Comparison of ENCODE assay signal across 12 cellular contexts in the genomic region with DNA sequence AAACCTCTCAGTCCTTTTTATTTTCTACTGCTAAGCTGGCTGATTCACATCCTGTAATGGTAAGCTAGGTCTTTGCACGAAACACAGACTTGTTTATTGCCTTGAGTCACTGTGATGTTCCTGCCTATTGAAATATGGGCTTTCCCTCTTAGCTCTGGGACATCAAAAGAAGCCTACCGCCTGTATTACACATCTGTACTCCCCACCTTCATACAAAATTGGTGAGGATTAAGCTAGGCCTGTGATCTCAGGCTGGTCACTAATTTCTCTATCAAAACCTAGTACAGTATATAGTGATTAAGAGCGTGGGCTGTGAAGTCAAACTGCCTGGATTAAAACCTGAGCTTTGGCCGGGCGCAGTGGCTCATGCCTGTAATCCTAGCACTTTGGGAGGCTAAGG.
DNase-seq lines count a peak whose midpoint lies in the region; ATAC-seq, FAIRE-seq and TF ChIP-seq lines count a peak whose summit lies in the region.
"Had no signal": no experiment of that assay in that cellular context is flagged by ENCODE, and none has a peak within 500 bp of the region (broad histone marks: within the 10 kb centered on the region; RNA-seq: fewer than 3 reads in every experiment).

No MANE protein-coding gene starts in this region.

- H2AFZ ChIP-seq in keratinocyte (ENCODE audit: control insufficient read depth, low read length) (no peak overlapping the region), GM23338 (no peak overlapping the region)

- POLR2A ChIA-PET in activated CD4-positive, alpha-beta memory T cell treated with anti-CD3 and anti-CD28 coated beads for 36 hours (lab: Charles Lee), result no interaction called here

- H3K9me1 ChIP-seq in keratinocyte (ENCODE audit: control insufficient read depth, extremely low read depth, insufficient read depth, low read length), result no peaks in the 10 kb centered on the region

- H3K9me3 ChIP-seq in keratinocyte (ENCODE audit: control insufficient read depth, low read depth, low read length) (no peaks in the 10 kb centered on the region), thyroid gland (no peaks in the 10 kb centered on the region)
- H3K9me3 ChIP-seq: lower lobe of right lung had no signal

- H3K4me1 Mint-ChIP-seq in activated T-helper 17 cell treated with anti-CD3 and anti-CD28 coated beads, Interleukin-2, amount 50 U/mL, for 72 hours, result no peaks in the 10 kb centered on the region
- H3K4me1 Mint-ChIP-seq in GM23338, result peaks cover 54% of the 10 kb centered on the region
- H3K4me1 Mint-ChIP-seq in activated CD4-positive, alpha-beta memory T cell treated with anti-CD3 and anti-CD28 coated beads for 36 hours (ENCODE audit: low read depth), result no peaks in the 10 kb centered on the region

- TF ChIP-seq CTCF in keratinocyte (optimal IDR thresholded peaks at IDR 0.05 in 1 of 3, IDR thresholded peaks at IDR 0.05 in 1 of 3, conservative IDR thresholded peaks at IDR 0.05 in 1 of 3; ENCODE audit: extremely low read depth in 1 of 3, insufficient read depth in 2 of 3, low read length in 3 of 3), result no peak
- TF ChIP-seq CTCF in GM23338 (conservative IDR thresholded peaks at IDR 0.05; ENCODE audit: low read depth in 2 of 2), result no peak
- TF ChIP-seq CTCF in thyroid gland (IDR thresholded peaks at IDR 0.05), result no peak

- H3K36me3 ChIP-seq in keratinocyte (ENCODE audit: control insufficient read depth in 2 of 2, extremely low read depth in 1 of 2, insufficient read depth in 2 of 2, low read length in 2 of 2) (no peaks in the 10 kb centered on the region), GM23338 (ENCODE audit: insufficient read depth) (no peaks in the 10 kb centered on the region), thyroid gland (no peaks in the 10 kb centered on the region)
- H3K36me3 ChIP-seq: lower lobe of right lung had no signal

- no peaks in the 10 kb centered on the region for H3K36me3 Mint-ChIP-seq in activated T-helper 17 cell treated with anti-CD3 and anti-CD28 coated beads, Interleukin-2, amount 50 U/mL, for 72 hours (ENCODE audit: low read depth)
- H3K36me3 Mint-ChIP-seq in GM23338 (ENCODE audit: low read depth), result peaks cover 8% of the 10 kb centered on the region; the same call in 2 of the 3 replicates
- no peaks in the 10 kb centered on the region for H3K36me3 Mint-ChIP-seq in activated CD4-positive, alpha-beta memory T cell treated with anti-CD3 and anti-CD28 coated beads for 36 hours

- H3K4me3 ChIP-seq in keratinocyte (ENCODE audit: control insufficient read depth in 2 of 3, extremely low read depth in 1 of 3, insufficient read depth in 2 of 3, low read depth in 1 of 3, low read length in 3 of 3) (no peak overlapping the region), GM23338 (no peak overlapping the region), thyroid gland (replicated peaks in 1 of 3) (no peak overlapping the region)
- H3K4me3 ChIP-seq: K562, lower lobe of right lung had no signal

- H3K9me3 Mint-ChIP-seq in activated T-helper 17 cell treated with anti-CD3 and anti-CD28 coated beads, Interleukin-2, amount 50 U/mL, for 72 hours, result no peaks in the 10 kb centered on the region
- peaks cover 4% of the 10 kb centered on the region; the same call in 1 of the 3 replicates for H3K9me3 Mint-ChIP-seq in GM23338
- H3K9me3 Mint-ChIP-seq in activated CD4-positive, alpha-beta memory T cell treated with anti-CD3 and anti-CD28 coated beads for 36 hours, result no peaks in the 10 kb centered on the region

- peak; percentile 58 for DNase-seq in ACHN
- peak; percentile 88 for DNase-seq in HCEC 1CT
- DNase-seq in keratinocyte (ENCODE audit: low read depth, low spot score), result peak; percentile 46
- DNase-seq in G401 (ENCODE audit: low spot score), result no peak
- no peak for DNase-seq in GM23338 (ENCODE audit: low spot score)
- DNase-seq in thyroid gland, result no peak
- no peak for DNase-seq in activated CD4-positive, alpha-beta memory T cell treated with anti-CD3 and anti-CD28 coated beads for 36 hours
- DNase-seq: activated CD4-positive, CD25-positive, alpha-beta regulatory T cell; lower lobe of right lung; NCI-H2171 had no signal

- intact Hi-C loops in thyroid gland (cut with DNase I), result no loop called here
- intact Hi-C loops in activated CD4-positive, alpha-beta memory T cell treated with anti-CD3 and anti-CD28 coated beads for 36 hours (cut with micrococcal nuclease), result no loop called here

- H3K4me2 ChIP-seq in keratinocyte (ENCODE audit: control insufficient read depth, extremely low read depth, insufficient read depth, low read depth, low read length) (peak overlapping the region; percentile 69), GM23338 (no peak overlapping the region)

- peak; percentile 87 for FAIRE-seq in keratinocyte (lab: Jason Lieb, UNC)
- FAIRE-seq: K562 had no signal

- in situ Hi-C loops in ACHN (cut with HindIII; ENCODE audit: low pct_ligation_motif_present, low pct_unique_long_range_greater_than_20kb, low sequenced_read_pairs) (no loop called here), G401 (cut with HindIII; ENCODE audit: low sequenced_read_pairs) (loop anchor here (25.0 kb wide), 1 partner anchor 112 kb away; no protein-coding TSS in a partner anchor)

- H3K27me3 Mint-ChIP-seq in activated T-helper 17 cell treated with anti-CD3 and anti-CD28 coated beads, Interleukin-2, amount 50 U/mL, for 72 hours, result peaks cover 7% of the 10 kb centered on the region
- H3K27me3 Mint-ChIP-seq in GM23338 (ENCODE audit: insufficient read depth, low read depth, poor library complexity), result peaks cover 4% of the 10 kb centered on the region
- H3K27me3 Mint-ChIP-seq in activated CD4-positive, alpha-beta memory T cell treated with anti-CD3 and anti-CD28 coated beads for 36 hours, result peaks cover 5% of the 10 kb centered on the region

- no peaks in the 10 kb centered on the region for H3F3A ChIP-seq in GM23338 (replicated peaks; ENCODE audit: low read depth)

- no peak overlapping the region for H3K4me3 Mint-ChIP-seq in activated T-helper 17 cell treated with anti-CD3 and anti-CD28 coated beads, Interleukin-2, amount 50 U/mL, for 72 hours
- H3K4me3 Mint-ChIP-seq in GM23338, result no peak overlapping the region
- H3K4me3 Mint-ChIP-seq in activated CD4-positive, alpha-beta memory T cell treated with anti-CD3 and anti-CD28 coated beads for 36 hours, result no peak overlapping the region

- peak; percentile 66 for ATAC-seq in activated T-helper 17 cell treated with anti-CD3 and anti-CD28 coated beads, Interleukin-2, amount 50 U/mL, for 72 hours (replicated peaks)
- ATAC-seq in GM23338, result no peak
- ATAC-seq: K562, lower lobe of right lung had no signal

- peak overlapping the region; percentile 30 for H3K9ac ChIP-seq in keratinocyte (ENCODE audit: control insufficient read depth, extremely low read depth, insufficient read depth, low read length)

- dilution Hi-C loops in keratinocyte (cut with MboI; ENCODE audit: extremely low pct_ligation_motif_present, low sequenced_read_pairs), result no loop called here

- H3K27me3 ChIP-seq in keratinocyte (ENCODE audit: control insufficient read depth, extremely low read depth, insufficient read depth, low read length) (no peaks in the 10 kb centered on the region), GM23338 (ENCODE audit: insufficient read depth) (no peaks in the 10 kb centered on the region), thyroid gland (no peaks in the 10 kb centered on the region)

- peaks cover 4% of the 10 kb centered on the region; the same call in 1 of the 2 replicates for H3K9me2 ChIP-seq in GM23338 (ENCODE audit: insufficient read depth)

- H3K79me2 ChIP-seq in keratinocyte (ENCODE audit: control insufficient read depth, insufficient read depth, low read length) (no peaks in the 10 kb centered on the region), GM23338 (replicated peaks; ENCODE audit: insufficient read depth) (peaks cover 28% of the 10 kb centered on the region)

- H3K27ac ChIP-seq in keratinocyte (ENCODE audit: control insufficient read depth, insufficient read depth, low read length) (peak overlapping the region; percentile 77), GM23338 (ENCODE audit: low read depth) (no peak overlapping the region), thyroid gland (no peak overlapping the region)
- H3K27ac ChIP-seq: lower lobe of right lung had no signal

- TF ChIP-seq POLR2A in thyroid gland (IDR thresholded peaks at IDR 0.05), result no peak

- CTCF ChIA-PET in activated CD4-positive, alpha-beta memory T cell treated with anti-CD3 and anti-CD28 coated beads for 36 hours (lab: Charles Lee), result interaction anchor here (0.6 to 1.4 kb wide), 3 partner anchors 38 to 551 kb away, joined by 4 to 8 read pairs (median 5); no protein-coding TSS in a partner anchor

- H3K4me1 ChIP-seq in keratinocyte (ENCODE audit: control insufficient read depth, extremely low read depth, insufficient read depth, low read length) (peaks cover 20% of the 10 kb centered on the region), GM23338 (ENCODE audit: insufficient read depth) (peaks cover 35% of the 10 kb centered on the region), thyroid gland (no peaks in the 10 kb centered on the region)
- H3K4me1 ChIP-seq: lower lobe of right lung had no signal

- 78 to 92% methylated on average over 5 of the region's 5 CpGs for WGBS in thyroid gland, 2 donors

- no peak overlapping the region for H3K27ac Mint-ChIP-seq in activated T-helper 17 cell treated with anti-CD3 and anti-CD28 coated beads, Interleukin-2, amount 50 U/mL, for 72 hours
- H3K27ac Mint-ChIP-seq in GM23338, result no peak overlapping the region; the same call in 1 of the 2 replicates
- no peak overlapping the region for H3K27ac Mint-ChIP-seq in activated CD4-positive, alpha-beta memory T cell treated with anti-CD3 and anti-CD28 coated beads for 36 hours

- H4K20me1 ChIP-seq in keratinocyte (ENCODE audit: control insufficient read depth, extremely low read depth, insufficient read depth, low read length), result no peaks in the 10 kb centered on the region
- no peaks in the 10 kb centered on the region for H4K20me1 ChIP-seq in GM23338 (replicated peaks; ENCODE audit: insufficient read depth)

TF ChIP-seq in GM23338, 12 proteins besides CTCF, POLR2A, EP300 and RAD21 (continues in another document):
- TF ChIP-seq CREB1 (CRISPR knock-in tag; IDR thresholded peaks at IDR 0.05; ENCODE audit: low read depth) (no peak), ZNF331 (CRISPR knock-in tag; IDR thresholded peaks at IDR 0.05; ENCODE audit: low read depth) (no peak), STAT1 (IDR thresholded peaks at IDR 0.05; ENCODE audit: unreplicated experiment) (no peak), POLR2AphosphoS5 (IDR thresholded peaks at IDR 0.05; ENCODE audit: low read depth) (no peak)

Comparison
In these comparisons a context has a peak if more than half of its experiments do, and no peak if none do; other contexts are left out.
1. DNase-seq: peak in ACHN (single experiment), HCEC 1CT (single experiment) and keratinocyte (single experiment); none in G401 (single experiment), GM23338 (single experiment), thyroid gland (0 of 2) and activated CD4-positive, alpha-beta memory T cell treated with anti-CD3 and anti-CD28 coated beads for 36 hours (single experiment).